8 cellular contexts compared by ENCODE assay signal in genomic region chr19:7852851-7853759, GRCh38. TPM values are rescaled to one million over a fixed set of nuclear protein-coding genes. Genes with fewer than 3 reads are reported as not detected.
DNase-seq lines count a peak whose midpoint lies in the region; ATAC-seq, FAIRE-seq and TF ChIP-seq lines count a peak whose summit lies in the region.

No MANE protein-coding gene starts in this region.

- H2AFZ ChIP-seq in neural progenitor cell (replicated peaks), result no peak overlapping the region

- no TSS peak for BruUV-seq in Panc1 (replicated peaks; lab: Mats Ljungman, UMichigan)

- H3K4me3 Mint-ChIP-seq in neural progenitor cell, result no peak overlapping the region

- intact Hi-C loops in Panc1 (cut with micrococcal nuclease; ENCODE audit: unreplicated experiment) (no loop called here), tibial artery (cut with DNase I; ENCODE audit: low total_unique reads) (loop anchor here (5.0 kb wide), 2 partner anchors 49 to 399 kb away; partner anchors contain the start of gene MAP2K7)

- H4K20me1 ChIP-seq in neural progenitor cell (ENCODE audit: low read depth), result peaks cover 14% of the 10 kb centered on the region

- no peaks in the 10 kb centered on the region for H3K79me2 ChIP-seq in neural progenitor cell (ENCODE audit: low read depth)

- peaks cover 3% of the 10 kb centered on the region for H3F3A ChIP-seq in neural progenitor cell (ENCODE audit: low read depth)

- H3K36me3 ChIP-seq in Panc1 (ENCODE audit: control insufficient read depth, insufficient read depth, low read length), result no peaks in the 10 kb centered on the region
- H3K36me3 ChIP-seq in neural progenitor cell, result no peaks in the 10 kb centered on the region
- peaks cover 0 to 35% (median 8%) of the 10 kb centered on the region in 3 donors for H3K36me3 ChIP-seq in tibial artery

- DNase-seq in D721Med (ENCODE audit: insufficient read length, low spot score) (peak; percentile 99), HuH-7.5 (ENCODE audit: low spot score) (peak; percentile 99), Panc1 (ENCODE audit: low read depth, low spot score) (no peak), activated T-helper 1 cell treated with Interleukin-2 at 50 U/mL for 16 hours (ENCODE audit: low read depth) (peak; percentile 42), fibroblast of mammary gland (ENCODE audit: low read depth) (peak; percentile 49), neural progenitor cell (ENCODE audit: low spot score) (peak; percentile 91), tibial artery (no peak)

- peaks cover 10% of the 10 kb centered on the region for H3K4me1 Mint-ChIP-seq in neural progenitor cell

- H3K9me3 Mint-ChIP-seq in neural progenitor cell, result no peaks in the 10 kb centered on the region

- ATAC-seq in Panc1 (peak; percentile 92), GM21447 (IDR thresholded peaks at IDR 0.05; ENCODE audit: unreplicated experiment) (no peak)

- H3K9ac ChIP-seq in neural progenitor cell, result no peak overlapping the region

- H3K9me3 ChIP-seq in Panc1 (ENCODE audit: control insufficient read depth, insufficient read depth, low read depth, low read length) (no peaks in the 10 kb centered on the region), neural progenitor cell (ENCODE audit: low read depth) (no peaks in the 10 kb centered on the region), tibial artery (no peaks in the 10 kb centered on the region)

- H3K4me2 ChIP-seq in neural progenitor cell, result peak overlapping the region; percentile 53

- H3K4me1 ChIP-seq in Panc1 (ENCODE audit: control insufficient read depth, insufficient read depth, low read length) (no peaks in the 10 kb centered on the region; the same call in 1 of the 2 replicates), neural progenitor cell (no peaks in the 10 kb centered on the region), tibial artery (peaks cover 0 to 8% (median 0%) of the 10 kb centered on the region in 4 donors)

- H3K27me3 ChIP-seq in Panc1 (ENCODE audit: control insufficient read depth, insufficient read depth, low read length), result no peaks in the 10 kb centered on the region
- H3K27me3 ChIP-seq in neural progenitor cell, result peaks cover 45% of the 10 kb centered on the region
- peaks cover 0 to 10% of the 10 kb centered on the region in 2 donors for H3K27me3 ChIP-seq in tibial artery

- TF ChIP-seq CTCF in D721Med (IDR thresholded peaks at IDR 0.05; ENCODE audit: insufficient read depth, missing control alignments) (peak; percentile 58), Panc1 (IDR thresholded peaks at IDR 0.05) (peak; percentile 92), fibroblast of mammary gland (conservative IDR thresholded peaks at IDR 0.05; ENCODE audit: control insufficient read depth, insufficient read depth, low read depth, low read length) (peak; percentile 56), neural progenitor cell (IDR thresholded peaks at IDR 0.05) (peak; percentile 87), tibial artery (IDR thresholded peaks at IDR 0.05) (peak; percentile 61 to 76)

- H3K36me3 Mint-ChIP-seq in neural progenitor cell, result no peaks in the 10 kb centered on the region

- H3K4me3 ChIP-seq in Panc1 (ENCODE audit: low read depth in 2 of 2, low read length in 2 of 2), result peak overlapping the region in 1 of 2 experiments; percentile 18; a peak in 1 of 4 replicates
- H3K4me3 ChIP-seq in fibroblast of mammary gland (ENCODE audit: control insufficient read depth, low read depth, low read length), result no peak overlapping the region
- no peak overlapping the region for H3K4me3 ChIP-seq in neural progenitor cell
- H3K4me3 ChIP-seq in tibial artery, result no peak overlapping the region

- CTCF ChIA-PET in Panc1 (lab: Charles Lee), result interaction anchor here (0.6 to 0.7 kb wide), 4 partner anchors 16 to 505 kb away, joined by 3 to 8 read pairs (median 6); no protein-coding TSS in a partner anchor

- POLR2A ChIA-PET in Panc1 (lab: Charles Lee), result no interaction called here

- H3K27me3 Mint-ChIP-seq in neural progenitor cell (ENCODE audit: insufficient read depth, low read depth), result peaks cover 13% of the 10 kb centered on the region

- no peak for FAIRE-seq in D721Med (lab: Jason Lieb, UNC)

- in situ Hi-C loops in Panc1 (cut with HindIII; ENCODE audit: low pct_unique_long_range_greater_than_20kb, low sequenced_read_pairs), result no loop called here

- no peak overlapping the region for H3K27ac ChIP-seq in Panc1 (ENCODE audit: low read length)
- H3K27ac ChIP-seq in neural progenitor cell, result no peak overlapping the region
- H3K27ac ChIP-seq in tibial artery, result no peak overlapping the region

- no peak overlapping the region for H3K27ac Mint-ChIP-seq in neural progenitor cell

RNA-seq across cellular contexts. Expression of gene PRR36, which starts 21.1 kb away (rescaled TPM):
- total RNA-seq in Panc1 (2021; ENCODE audit: unreplicated experiment) (3.7 TPM), neural progenitor cell (ENCODE audit: low replicate concordance) (0.07 and 2.8 TPM in 2 replicates)
- polyA plus RNA-seq in Panc1 (2012; ENCODE audit: insufficient read length), result 8.8 TPM

RNA-seq across cellular contexts. Expression of gene EVI5L, which starts 23.1 kb away (rescaled TPM):
- 6.4 TPM for total RNA-seq in Panc1 (2021; ENCODE audit: unreplicated experiment)
- 19.5 TPM for polyA plus RNA-seq in Panc1 (2012; ENCODE audit: insufficient read length)
- 4.1 and 13.5 TPM in 2 replicates for total RNA-seq in neural progenitor cell (ENCODE audit: low replicate concordance)

RNA-seq across cellular contexts. Expression of gene LRRC8E, which starts 35.2 kb away (rescaled TPM):
- total RNA-seq in Panc1 (2021; ENCODE audit: unreplicated experiment) (5.0 TPM), neural progenitor cell (ENCODE audit: low replicate concordance) (0.65 and 1.2 TPM in 2 replicates)
- 4.4 TPM for polyA plus RNA-seq in Panc1 (2012; ENCODE audit: insufficient read length)

RNA-seq across cellular contexts. Expression of gene MAP2K7, which starts 50.6 kb away (rescaled TPM):
- 32.9 TPM for total RNA-seq in Panc1 (2021; ENCODE audit: unreplicated experiment)
- 35.2 TPM for polyA plus RNA-seq in Panc1 (2012; ENCODE audit: insufficient read length)
- total RNA-seq in neural progenitor cell (ENCODE audit: low replicate concordance), result 14.4 and 20.7 TPM in 2 replicates

Comparison
In these comparisons a context has a peak if more than half of its experiments do, and no peak if none do; other contexts are left out.
1. DNase-seq: peak in D721Med (single experiment), HuH-7.5 (single experiment), activated T-helper 1 cell treated with Interleukin-2 at 50 U/mL for 16 hours (single experiment), fibroblast of mammary gland (single experiment) and neural progenitor cell (single experiment); none in Panc1 (single experiment) and tibial artery (0 of 2).
2. Peak in every context shown above with its lines, with median percentiles within 50 percentile points of each other: CTCF ChIP-seq.